31 cellular contexts compared by ENCODE assay signal in genomic region chr7:1475393-1475792, GRCh38.
"Had no signal": no experiment of that assay in that cellular context is flagged by ENCODE, and none has a peak within 500 bp of the region (broad histone marks: within the 10 kb centered on the region; RNA-seq: fewer than 3 reads in every experiment).

No MANE protein-coding gene starts in this region.

- H3K27me3 Mint-ChIP-seq: naive thymus-derived CD4-positive, alpha-beta T cell; natural killer cell treated with Interleukin-12 subunit alpha and Interleukin-12 subunit beta and Interleukin-15 and Interleukin-18, amount 100 ng/mL, for 72 hours; stimulated activated naive B cell treated with anti-CD40 and anti-IgM and Interleukin-4, amounts not matched to agents 10 μg/mL and 1 μg/mL and 100 μg/mL, for 72 hours had no signal

- H3K27me3 ChIP-seq: left lung, pancreas, stomach, suprapubic skin, tibial artery, upper lobe of right lung, uterus had no signal

- H3K36me3 Mint-ChIP-seq: natural killer cell treated with Interleukin-12 subunit alpha and Interleukin-12 subunit beta and Interleukin-15 and Interleukin-18, amount 100 ng/mL, for 72 hours had no signal

- ATAC-seq: left cardiac atrium; left lung; naive thymus-derived CD4-positive, alpha-beta T cell; natural killer cell treated with Interleukin-12 subunit alpha and Interleukin-12 subunit beta and Interleukin-15 and Interleukin-18, amount 100 ng/mL, for 72 hours; right cardiac atrium; sciatic nerve; stimulated activated naive B cell treated with anti-CD40 and anti-IgM and Interleukin-4, amounts not matched to agents 10 μg/mL and 1 μg/mL and 100 μg/mL, for 72 hours; stimulated activated naive CD8-positive, alpha-beta T cell treated with anti-CD3 and anti-CD28 coated beads, Interleukin-15, Interleukin-2, amounts not matched to agents 100 U/mL and 50 U/mL, for 24 hours; upper lobe of right lung had no signal

- H3K4me3 Mint-ChIP-seq: mesothelial cell of epicardium; naive thymus-derived CD4-positive, alpha-beta T cell; natural killer cell treated with Interleukin-12 subunit alpha and Interleukin-12 subunit beta and Interleukin-15 and Interleukin-18, amount 100 ng/mL, for 72 hours; stimulated activated naive B cell treated with anti-CD40 and anti-IgM and Interleukin-4, amounts not matched to agents 10 μg/mL and 1 μg/mL and 100 μg/mL, for 72 hours had no signal

- H3K4me1 ChIP-seq: pancreas, prostate gland, tibial artery, uterus had no signal

- H3K9me3 ChIP-seq: left lung, pancreas, prostate gland, stomach, suprapubic skin, thoracic aorta, tibial artery, upper lobe of right lung, uterus had no signal

- DNase-seq: hippocampal formation; kidney glomerular epithelial cell; left cardiac atrium; left lung; mesendoderm; naive thymus-derived CD4-positive, alpha-beta T cell; nucleus accumbens; pancreas; posterior cingulate gyrus; retina; right cardiac atrium; stimulated activated CD4-positive, alpha-beta T cell treated with anti-CD3 and anti-CD28 coated beads, Interleukin-12 subunit alpha, Interleukin-12 subunit beta, amount 100 ng/mL, for 4 hours; stimulated activated CD4-positive, alpha-beta T cell treated with anti-CD3 and anti-CD28 coated beads, Interleukin-15, amount 100 ng/mL, for 24 hours; stimulated activated CD4-positive, alpha-beta T cell treated with anti-CD3 and anti-CD28 coated beads, Interleukin-2, amount 100 ng/mL, for 24 hours; stimulated activated CD4-positive, alpha-beta T cell treated with anti-CD3 and anti-CD28 coated beads, Interleukin-4, amount 100 ng/mL, for 1 hour; stimulated activated naive B cell treated with anti-CD40 and anti-IgM and Interleukin-4, amounts not matched to agents 10 μg/mL and 1 μg/mL and 100 μg/mL, for 72 hours; stimulated activated naive CD8-positive, alpha-beta T cell treated with anti-CD3 and anti-CD28 coated beads, Interleukin-15, Interleukin-2, amounts not matched to agents 100 U/mL and 50 U/mL, for 24 hours; stomach; tibial artery; trophoblast cell; upper lobe of right lung; uterus had no signal

- H3K27ac ChIP-seq: left lung, pancreas, prostate gland, suprapubic skin, thoracic aorta, tibial artery, upper lobe of right lung, uterus had no signal

- H3K4me3 ChIP-seq: left lung, lung, pancreas, prostate gland, skin epidermis, stomach, suprapubic skin, thoracic aorta, tibial artery, upper lobe of right lung, uterus had no signal

- H3K36me3 ChIP-seq: uterus had no signal

- H3K9me3 Mint-ChIP-seq: mesothelial cell of epicardium; naive thymus-derived CD4-positive, alpha-beta T cell; natural killer cell treated with Interleukin-12 subunit alpha and Interleukin-12 subunit beta and Interleukin-15 and Interleukin-18, amount 100 ng/mL, for 72 hours; stimulated activated naive B cell treated with anti-CD40 and anti-IgM and Interleukin-4, amounts not matched to agents 10 μg/mL and 1 μg/mL and 100 μg/mL, for 72 hours had no signal

- H3K4me1 Mint-ChIP-seq: mesothelial cell of epicardium had no signal

- H3K27ac Mint-ChIP-seq: mesothelial cell of epicardium; natural killer cell treated with Interleukin-12 subunit alpha and Interleukin-12 subunit beta and Interleukin-15 and Interleukin-18, amount 100 ng/mL, for 72 hours; stimulated activated naive B cell treated with anti-CD40 and anti-IgM and Interleukin-4, amounts not matched to agents 10 μg/mL and 1 μg/mL and 100 μg/mL, for 72 hours had no signal

- FAIRE-seq: keratinocyte, pancreas had no signal
